ENCODE assay signal across 21 cellular contexts in genomic region chr10:129911451-129912160, GRCh38. TPM values are rescaled to one million over a fixed set of nuclear protein-coding genes. Genes with fewer than 3 reads are reported as not detected.
"Had no signal": no experiment of that assay in that cellular context is flagged by ENCODE, and none has a peak within 500 bp of the region (broad histone marks: within the 10 kb centered on the region; RNA-seq: fewer than 3 reads in every experiment).

No MANE protein-coding gene starts in this region.

- DNase-seq: activated CD4-positive, alpha-beta memory T cell treated with anti-CD3 and anti-CD28 coated beads, Interleukin-2, amount 10 ng/mL, durations not matched to agents 7 days and 5 days; activated CD4-positive, alpha-beta T cell treated with anti-CD3 and anti-CD28 coated beads for 4 hours; activated CD4-positive, CD25-positive, alpha-beta regulatory T cell; activated gamma-delta T cell treated with Interleukin-2 at 50 U/mL for 16 hours; colonic mucosa; esophagus squamous epithelium; gastrocnemius medialis; hypothalamus; left ventricle myocardium superior; mucosa of descending colon; ovary; psoas muscle; stomach; SW 1271; T-helper 17 cell; transverse colon; uterus had no signal

- H3K27ac ChIP-seq: colonic mucosa, dorsolateral prefrontal cortex, esophagus squamous epithelium, gastrocnemius medialis, neutrophil, ovary, psoas muscle, right atrium auricular region, stomach, transverse colon, uterus had no signal

- H3K4me1 ChIP-seq: colonic mucosa, esophagus squamous epithelium, stomach, transverse colon, uterus had no signal

- H3K9me3 ChIP-seq: colonic mucosa, esophagus squamous epithelium, gastrocnemius medialis, mucosa of descending colon, neutrophil, ovary, psoas muscle, right atrium auricular region, stomach, transverse colon, uterus had no signal

- H3K36me3 ChIP-seq: colonic mucosa, esophagus squamous epithelium, gastrocnemius medialis, neutrophil, ovary, right atrium auricular region, stomach, transverse colon, uterus had no signal

- ATAC-seq: gastrocnemius medialis; left ventricle myocardium superior; mucosa of descending colon; psoas muscle; stimulated activated memory B cell treated with anti-CD40 and anti-IgM and Interleukin-4, amounts not matched to agents 10 μg/mL and 1 μg/mL and 100 μg/mL, for 72 hours; T-helper 17 cell had no signal

- H3K27me3 ChIP-seq: colonic mucosa, esophagus squamous epithelium, gastrocnemius medialis, neutrophil, ovary, right atrium auricular region, transverse colon, uterus had no signal

- H3K4me3 ChIP-seq: colonic mucosa, dorsolateral prefrontal cortex, esophagus squamous epithelium, gastrocnemius medialis, mucosa of descending colon, ovary, psoas muscle, right atrium auricular region, stomach, transverse colon, uterus had no signal

RNA-seq across cellular contexts. Expression of gene EBF3, which starts 52.5 kb away (rescaled TPM):
- total RNA-seq: activated CD4-positive, alpha-beta memory T cell treated with anti-CD3 and anti-CD28 coated beads, Interleukin-2, amount 10 ng/mL, durations not matched to agents 7 days and 5 days; T-helper 17 cell had no signal
